10 cellular contexts compared by ENCODE assay signal in genomic region chr11:66315498-66315885, GRCh38. TPM values are rescaled to one million over a fixed set of nuclear protein-coding genes. Genes with fewer than 3 reads are reported as not detected.
DNase-seq lines count a peak whose midpoint lies in the region; ATAC-seq and TF ChIP-seq lines count a peak whose summit lies in the region.
"Had no signal": no experiment of that assay in that cellular context is flagged by ENCODE, and none has a peak within 500 bp of the region (broad histone marks: within the 10 kb centered on the region; RNA-seq: fewer than 3 reads in every experiment).

No MANE protein-coding gene starts in this region.

- intact Hi-C loops in psoas muscle (cut with DNase I), result no loop called here

- no peaks in the 10 kb centered on the region; the same call in 1 of the 2 replicates for H3K36me3 ChIP-seq in BJ (ENCODE audit: control insufficient read depth, insufficient read depth, low read length)
- no peaks in the 10 kb centered on the region for H3K36me3 ChIP-seq in psoas muscle (ENCODE audit: insufficient read depth in 1 of 2, low read depth in 1 of 2)

- ATAC-seq in psoas muscle (no peak), left lobe of liver (no peak), HG03457 (IDR thresholded peaks at IDR 0.05; ENCODE audit: unreplicated experiment) (no peak)

- H3K27me3 ChIP-seq in BJ (ENCODE audit: control insufficient read depth, insufficient read depth, low read length), result no peaks in the 10 kb centered on the region
- H3K27me3 ChIP-seq in psoas muscle (ENCODE audit: insufficient read depth in 3 of 3, low read length in 2 of 3), result peaks cover 0 to 26% (median 6%) of the 10 kb centered on the region in 3 donors

- 72 to 87% (median 75%) methylated on average over 11 to 14 of the region's 14 CpGs for WGBS in psoas muscle, 3 donors

- H3K4me3 ChIP-seq in BJ (ENCODE audit: low read depth, low read length), result peak overlapping the region; percentile 69
- H3K4me3 ChIP-seq in WI38 (ENCODE audit: low read depth, low read length), result peak overlapping the region; percentile 58
- H3K4me3 ChIP-seq in fibroblast of villous mesenchyme (ENCODE audit: low read depth, low read length), result peak overlapping the region; percentile 91
- peak overlapping the region; percentile 69 for H3K4me3 ChIP-seq in psoas muscle

- CTCF ChIA-PET in BJ (lab: Yijun Ruan, JAX), result interaction anchor here (1.5 to 11.3 kb wide), 4 partner anchors 10 to 72 kb away, joined by 3 to 201 read pairs (median 132); partner anchors contain the start of gene RIN1

- POLR2A ChIA-PET in BJ (lab: Charles Lee), result interaction anchor here (0.7 to 0.8 kb wide), 2 partner anchors 14 to 20 kb away, joined by 3 read pairs; partner anchors contain the start of gene RIN1

- TF ChIP-seq CTCF in BJ (IDR thresholded peaks at IDR 0.05; ENCODE audit: insufficient read depth, low read depth, low read length) (no peak), WI38 (IDR thresholded peaks at IDR 0.05; ENCODE audit: low read depth, low read length) (no peak), fibroblast of villous mesenchyme (IDR thresholded peaks at IDR 0.05; ENCODE audit: insufficient read depth, low read depth, low read length) (no peak), psoas muscle (IDR thresholded peaks at IDR 0.05) (no peak)

- no peaks in the 10 kb centered on the region for H3K4me1 ChIP-seq in psoas muscle

- no peaks in the 10 kb centered on the region for H3K9me3 ChIP-seq in psoas muscle

- H3K27ac ChIP-seq in psoas muscle, result peak overlapping the region; percentile 36

- DNase-seq in BJ (ENCODE audit: low read depth) (no peak), fibroblast of villous mesenchyme (ENCODE audit: low read depth) (peak; percentile 40), psoas muscle (no peak), mesenteric fat pad (ENCODE audit: low spot score) (no peak), germinal center (ENCODE audit: low spot score) (no peak), left lobe of liver (ENCODE audit: low spot score) (no peak)
- DNase-seq: DND-41 had no signal

RNA-seq across cellular contexts. Expression of gene CD248, which starts 1.4 kb away (rescaled TPM):
- polyA plus RNA-seq in BJ (2011; rRNA removed) (83.0 and 180 TPM in 2 replicates), psoas muscle (1 to 10 TPM; 2.9 to 8.9 (median 5.5) TPM)
- polyA minus RNA-seq in BJ (2011; rRNA and poly(A)+ RNA removed), result 54.8 and 83.5 TPM in 2 replicates
- total RNA-seq in fibroblast of villous mesenchyme (85.1 and 108 TPM in 2 replicates), psoas muscle (10 to 100 TPM in 1 of 4 donors, 1 to 10 TPM in 3; 7.3 to 10.7 (median 9.1) TPM), mesenteric fat pad (810 TPM), left lobe of liver (0.91 TPM)

RNA-seq across cellular contexts. Expression of gene RIN1, which starts 20.7 kb away (rescaled TPM):
- polyA plus RNA-seq in BJ (2011; rRNA removed), result 6.3 and 9.2 TPM in 2 replicates
- 5.4 and 5.8 TPM in 2 replicates for polyA minus RNA-seq in BJ (2011; rRNA and poly(A)+ RNA removed)
- total RNA-seq in fibroblast of villous mesenchyme, result 19.0 and 23.8 TPM in 2 replicates
- total RNA-seq in psoas muscle, result 1 to 10 TPM; 3.9 to 6.9 (median 6.1) TPM
- 10 to 100 TPM in 1 of 3 donors, 1 to 10 TPM in 2; 1.2 to 38.0 (median 2.0) TPM for polyA plus RNA-seq in psoas muscle
- 6.5 TPM for total RNA-seq in mesenteric fat pad
- 0.93 TPM for total RNA-seq in left lobe of liver

RNA-seq across cellular contexts. Expression of gene TMEM151A, which starts 23.8 kb away (rescaled TPM):
- polyA plus RNA-seq in BJ (2011; rRNA removed), result 0.15 TPM in 1 of 2 replicates, not detected in the other
- 0.14 and 0.26 TPM in 2 replicates for polyA minus RNA-seq in BJ (2011; rRNA and poly(A)+ RNA removed)
- total RNA-seq in fibroblast of villous mesenchyme, result under 0.01 TPM in 1 of 2 replicates, not detected in the other
- not detected for total RNA-seq in psoas muscle
- polyA plus RNA-seq in psoas muscle, result under 1 TPM in 2 of 3 donors, not detected in 1; 0.04 to 0.05 TPM
- total RNA-seq in mesenteric fat pad, result 0.19 TPM
- 0.10 TPM for total RNA-seq in left lobe of liver
- total RNA-seq: T-helper 2 cell treated with Interferon-gamma antibody and Interleukin-4, amounts not matched to agents 100 ng/mL and 5 ng/mL, for 36 hours had no signal

RNA-seq across cellular contexts. Expression of gene YIF1A, which starts 26.5 kb away (rescaled TPM):
- polyA plus RNA-seq in BJ (2011; rRNA removed) (151 and 228 TPM in 2 replicates), psoas muscle (100 to 1,000 TPM in 1 of 3 donors, 10 to 100 TPM in 2; 87.4 to 161 (median 96.1) TPM)
- polyA minus RNA-seq in BJ (2011; rRNA and poly(A)+ RNA removed), result 169 and 259 TPM in 2 replicates
- total RNA-seq in fibroblast of villous mesenchyme (187 and 189 TPM in 2 replicates), psoas muscle (10 to 100 TPM; 70.1 to 90.4 (median 78.6) TPM), mesenteric fat pad (81.7 TPM), left lobe of liver (120 TPM)

RNA-seq across cellular contexts. Expression of gene BRMS1, which starts 29.4 kb away (rescaled TPM):
- polyA plus RNA-seq in BJ (2011; rRNA removed) (36.7 and 46.3 TPM in 2 replicates), psoas muscle (100 to 1,000 TPM in 1 of 3 donors, 10 to 100 TPM in 2; 55.9 to 152 (median 91.3) TPM)
- 8.2 and 9.1 TPM in 2 replicates for polyA minus RNA-seq in BJ (2011; rRNA and poly(A)+ RNA removed)
- total RNA-seq in fibroblast of villous mesenchyme (42.3 and 47.0 TPM in 2 replicates), psoas muscle (10 to 100 TPM; 12.6 to 33.8 (median 19.9) TPM), mesenteric fat pad (31.8 TPM), left lobe of liver (11.2 TPM)
